17 cellular contexts compared by ENCODE assay signal in the genomic region with DNA sequence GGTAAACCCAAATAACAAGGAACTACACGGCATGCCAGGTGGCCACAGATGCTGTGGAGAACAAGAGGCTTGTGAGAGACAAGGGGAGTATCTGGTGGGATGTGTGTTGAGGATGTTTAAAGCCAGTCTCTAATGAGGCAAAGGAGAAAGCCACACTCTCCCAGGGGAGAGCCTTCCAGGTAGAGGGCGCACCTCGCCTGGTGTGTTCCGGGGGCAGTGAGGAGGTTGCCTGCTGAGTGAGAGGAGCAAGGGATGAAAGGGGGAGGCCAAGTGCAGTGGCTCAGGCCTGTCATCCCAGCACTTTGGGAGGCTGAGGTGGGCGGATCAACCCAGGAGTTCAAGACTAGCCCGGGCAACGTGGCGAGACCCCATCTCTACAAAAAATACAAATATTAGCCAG. TPM values are rescaled to one million over a fixed set of nuclear protein-coding genes. Genes with fewer than 3 reads are reported as not detected.
DNase-seq lines count a peak whose midpoint lies in the region; ATAC-seq, FAIRE-seq and TF ChIP-seq lines count a peak whose summit lies in the region.
"Had no signal": no experiment of that assay in that cellular context is flagged by ENCODE, and none has a peak within 500 bp of the region (broad histone marks: within the 10 kb centered on the region; RNA-seq: fewer than 3 reads in every experiment).

No MANE protein-coding gene starts in this region.

- no peaks in the 10 kb centered on the region for H3K9me3 Mint-ChIP-seq in WTC11
- no peaks in the 10 kb centered on the region for H3K9me3 Mint-ChIP-seq in stimulated activated memory B cell treated with anti-CD40 and anti-IgM and Interleukin-4, amounts not matched to agents 10 μg/mL and 1 μg/mL and 100 μg/mL, for 72 hours

- POLR2A ChIA-PET in WTC11 (lab: Charles Lee) = no interaction called here

- H3K27ac Mint-ChIP-seq in WTC11 = no peak overlapping the region
- H3K27ac Mint-ChIP-seq in stimulated activated memory B cell treated with anti-CD40 and anti-IgM and Interleukin-4, amounts not matched to agents 10 μg/mL and 1 μg/mL and 100 μg/mL, for 72 hours = peak overlapping the region; percentile 0

- ATAC-seq in WTC11 (peak; percentile 71; the same call in 1 of the 2 replicates), left lobe of liver (peak; percentile 64), Right ventricle myocardium inferior (no peak)
- ATAC-seq in stimulated activated memory B cell treated with anti-CD40 and anti-IgM and Interleukin-4, amounts not matched to agents 10 μg/mL and 1 μg/mL and 100 μg/mL, for 72 hours = no peak

- H3K4me3 Mint-ChIP-seq in WTC11 = no peak overlapping the region
- H3K4me3 Mint-ChIP-seq in stimulated activated memory B cell treated with anti-CD40 and anti-IgM and Interleukin-4, amounts not matched to agents 10 μg/mL and 1 μg/mL and 100 μg/mL, for 72 hours = no peak overlapping the region

- peaks cover 22% of the 10 kb centered on the region for H3K27me3 Mint-ChIP-seq in WTC11 (ENCODE audit: low read depth)
- no peaks in the 10 kb centered on the region for H3K27me3 Mint-ChIP-seq in stimulated activated memory B cell treated with anti-CD40 and anti-IgM and Interleukin-4, amounts not matched to agents 10 μg/mL and 1 μg/mL and 100 μg/mL, for 72 hours

- intact Hi-C loops in Right ventricle myocardium inferior (cut with DNase I) = no loop called here

- H3K36me3 Mint-ChIP-seq in WTC11 = no peaks in the 10 kb centered on the region
- H3K36me3 Mint-ChIP-seq in stimulated activated memory B cell treated with anti-CD40 and anti-IgM and Interleukin-4, amounts not matched to agents 10 μg/mL and 1 μg/mL and 100 μg/mL, for 72 hours = no peaks in the 10 kb centered on the region

- no peak for TF ChIP-seq CTCF in WTC11 (IDR thresholded peaks at IDR 0.05)

- no peaks in the 10 kb centered on the region; the same call in 1 of the 2 replicates for H3K4me1 Mint-ChIP-seq in WTC11
- peaks cover 30% of the 10 kb centered on the region for H3K4me1 Mint-ChIP-seq in stimulated activated memory B cell treated with anti-CD40 and anti-IgM and Interleukin-4, amounts not matched to agents 10 μg/mL and 1 μg/mL and 100 μg/mL, for 72 hours

- no peak for FAIRE-seq in HTR-8/SVneo (lab: Jason Lieb, UNC)
- FAIRE-seq: RCC 7860 had no signal

- DNase-seq in NCI-H82 (lab: John Stamatoyannopoulos, UW) (peak; percentile 17), NCI-H82 treated with DMSO at 0.1 percent for 48 hours (lab: John Stamatoyannopoulos, UW; ENCODE audit: unreplicated experiment) (no peak), WTC11 (ENCODE audit: low spot score) (no peak), left lobe of liver (ENCODE audit: low spot score) (no peak), HTR-8/SVneo (ENCODE audit: insufficient read length, low spot score) (no peak), NCI-H1417 (lab: John Stamatoyannopoulos, UW) (no peak), Right ventricle myocardium inferior (ENCODE audit: missing footprints) (no peak)
- DNase-seq: CD8-positive, alpha-beta memory T cell; EL; HCEC 1CT; NCI-H146; NCI-H2081 treated with DMSO at 0.1 percent for 48 hours; NCI-H226; SIG-M5 had no signal

- CTCF ChIA-PET in WTC11 (lab: Charles Lee) = interaction anchor here (0.9 kb wide), 1 partner anchor 15 kb away, joined by 3 read pairs; no protein-coding TSS in a partner anchor

TF ChIP-seq in WTC11, 78 proteins besides CTCF, POLR2A, EP300 and RAD21:
- no peak for TF ChIP-seq JAZF1 (CRISPR knock-in tag; IDR thresholded peaks at IDR 0.05)
- TF ChIP-seq NFATC4 (CRISPR knock-in tag; IDR thresholded peaks at IDR 0.05) = no peak
- TF ChIP-seq FOXP1 (CRISPR knock-in tag; IDR thresholded peaks at IDR 0.05; ENCODE audit: borderline replicate concordance) = no peak
- no peak for TF ChIP-seq MYBL2 (CRISPR knock-in tag; IDR thresholded peaks at IDR 0.05)
- TF ChIP-seq, protein P1, sequence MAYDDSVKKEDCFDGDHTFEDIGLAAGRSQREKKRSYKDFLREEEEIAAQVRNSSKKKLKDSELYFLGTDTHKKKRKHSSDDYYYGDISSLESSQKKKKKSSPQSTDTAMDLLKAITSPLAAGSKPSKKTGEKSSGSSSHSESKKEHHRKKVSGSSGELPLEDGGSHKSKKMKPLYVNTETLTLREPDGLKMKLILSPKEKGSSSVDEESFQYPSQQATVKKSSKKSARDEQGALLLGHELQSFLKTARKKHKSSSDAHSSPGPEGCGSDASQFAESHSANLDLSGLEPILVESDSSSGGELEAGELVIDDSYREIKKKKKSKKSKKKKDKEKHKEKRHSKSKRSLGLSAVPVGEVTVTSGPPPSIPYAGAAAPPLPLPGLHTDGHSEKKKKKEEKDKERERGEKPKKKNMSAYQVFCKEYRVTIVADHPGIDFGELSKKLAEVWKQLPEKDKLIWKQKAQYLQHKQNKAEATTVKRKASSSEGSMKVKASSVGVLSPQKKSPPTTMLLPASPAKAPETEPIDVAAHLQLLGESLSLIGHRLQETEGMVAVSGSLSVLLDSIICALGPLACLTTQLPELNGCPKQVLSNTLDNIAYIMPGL (CRISPR knock-in tag; IDR thresholded peaks at IDR 0.05) = no peak
- TF ChIP-seq ZNF219 (CRISPR knock-in tag; IDR thresholded peaks at IDR 0.05; ENCODE audit: borderline replicate concordance) = no peak
- TF ChIP-seq ZNF138 (CRISPR knock-in tag; conservative IDR thresholded peaks at IDR 0.05) = no peak
- TF ChIP-seq, protein P2, sequence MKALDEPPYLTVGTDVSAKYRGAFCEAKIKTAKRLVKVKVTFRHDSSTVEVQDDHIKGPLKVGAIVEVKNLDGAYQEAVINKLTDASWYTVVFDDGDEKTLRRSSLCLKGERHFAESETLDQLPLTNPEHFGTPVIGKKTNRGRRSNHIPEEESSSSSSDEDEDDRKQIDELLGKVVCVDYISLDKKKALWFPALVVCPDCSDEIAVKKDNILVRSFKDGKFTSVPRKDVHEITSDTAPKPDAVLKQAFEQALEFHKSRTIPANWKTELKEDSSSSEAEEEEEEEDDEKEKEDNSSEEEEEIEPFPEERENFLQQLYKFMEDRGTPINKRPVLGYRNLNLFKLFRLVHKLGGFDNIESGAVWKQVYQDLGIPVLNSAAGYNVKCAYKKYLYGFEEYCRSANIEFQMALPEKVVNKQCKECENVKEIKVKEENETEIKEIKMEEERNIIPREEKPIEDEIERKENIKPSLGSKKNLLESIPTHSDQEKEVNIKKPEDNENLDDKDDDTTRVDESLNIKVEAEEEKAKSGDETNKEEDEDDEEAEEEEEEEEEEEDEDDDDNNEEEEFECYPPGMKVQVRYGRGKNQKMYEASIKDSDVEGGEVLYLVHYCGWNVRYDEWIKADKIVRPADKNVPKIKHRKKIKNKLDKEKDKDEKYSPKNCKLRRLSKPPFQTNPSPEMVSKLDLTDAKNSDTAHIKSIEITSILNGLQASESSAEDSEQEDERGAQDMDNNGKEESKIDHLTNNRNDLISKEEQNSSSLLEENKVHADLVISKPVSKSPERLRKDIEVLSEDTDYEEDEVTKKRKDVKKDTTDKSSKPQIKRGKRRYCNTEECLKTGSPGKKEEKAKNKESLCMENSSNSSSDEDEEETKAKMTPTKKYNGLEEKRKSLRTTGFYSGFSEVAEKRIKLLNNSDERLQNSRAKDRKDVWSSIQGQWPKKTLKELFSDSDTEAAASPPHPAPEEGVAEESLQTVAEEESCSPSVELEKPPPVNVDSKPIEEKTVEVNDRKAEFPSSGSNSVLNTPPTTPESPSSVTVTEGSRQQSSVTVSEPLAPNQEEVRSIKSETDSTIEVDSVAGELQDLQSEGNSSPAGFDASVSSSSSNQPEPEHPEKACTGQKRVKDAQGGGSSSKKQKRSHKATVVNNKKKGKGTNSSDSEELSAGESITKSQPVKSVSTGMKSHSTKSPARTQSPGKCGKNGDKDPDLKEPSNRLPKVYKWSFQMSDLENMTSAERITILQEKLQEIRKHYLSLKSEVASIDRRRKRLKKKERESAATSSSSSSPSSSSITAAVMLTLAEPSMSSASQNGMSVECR (CRISPR knock-in tag; IDR thresholded peaks at IDR 0.05; ENCODE audit: borderline replicate concordance) = no peak
- TF ChIP-seq GABPB1 (CRISPR knock-in tag; IDR thresholded peaks at IDR 0.05) = no peak
- no peak for TF ChIP-seq SMAD4 (CRISPR knock-in tag; IDR thresholded peaks at IDR 0.05)
- no peak for TF ChIP-seq NR2C2 (CRISPR knock-in tag; IDR thresholded peaks at IDR 0.05)
- TF ChIP-seq CBFB (CRISPR knock-in tag; IDR thresholded peaks at IDR 0.05; ENCODE audit: low read depth) = no peak
- no peak for TF ChIP-seq ATF1 (CRISPR knock-in tag; IDR thresholded peaks at IDR 0.05)
- TF ChIP-seq, protein P3, sequence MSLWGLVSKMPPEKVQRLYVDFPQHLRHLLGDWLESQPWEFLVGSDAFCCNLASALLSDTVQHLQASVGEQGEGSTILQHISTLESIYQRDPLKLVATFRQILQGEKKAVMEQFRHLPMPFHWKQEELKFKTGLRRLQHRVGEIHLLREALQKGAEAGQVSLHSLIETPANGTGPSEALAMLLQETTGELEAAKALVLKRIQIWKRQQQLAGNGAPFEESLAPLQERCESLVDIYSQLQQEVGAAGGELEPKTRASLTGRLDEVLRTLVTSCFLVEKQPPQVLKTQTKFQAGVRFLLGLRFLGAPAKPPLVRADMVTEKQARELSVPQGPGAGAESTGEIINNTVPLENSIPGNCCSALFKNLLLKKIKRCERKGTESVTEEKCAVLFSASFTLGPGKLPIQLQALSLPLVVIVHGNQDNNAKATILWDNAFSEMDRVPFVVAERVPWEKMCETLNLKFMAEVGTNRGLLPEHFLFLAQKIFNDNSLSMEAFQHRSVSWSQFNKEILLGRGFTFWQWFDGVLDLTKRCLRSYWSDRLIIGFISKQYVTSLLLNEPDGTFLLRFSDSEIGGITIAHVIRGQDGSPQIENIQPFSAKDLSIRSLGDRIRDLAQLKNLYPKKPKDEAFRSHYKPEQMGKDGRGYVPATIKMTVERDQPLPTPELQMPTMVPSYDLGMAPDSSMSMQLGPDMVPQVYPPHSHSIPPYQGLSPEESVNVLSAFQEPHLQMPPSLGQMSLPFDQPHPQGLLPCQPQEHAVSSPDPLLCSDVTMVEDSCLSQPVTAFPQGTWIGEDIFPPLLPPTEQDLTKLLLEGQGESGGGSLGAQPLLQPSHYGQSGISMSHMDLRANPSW (CRISPR knock-in tag; conservative IDR thresholded peaks at IDR 0.05; ENCODE audit: low read depth) = no peak
- no peak for TF ChIP-seq TCF7 (CRISPR knock-in tag; IDR thresholded peaks at IDR 0.05; ENCODE audit: low read depth)
- no peak for TF ChIP-seq NFE2L1 (CRISPR knock-in tag; IDR thresholded peaks at IDR 0.05)
- no peak for TF ChIP-seq GRHL2 (CRISPR knock-in tag; IDR thresholded peaks at IDR 0.05; ENCODE audit: insufficient replicate concordance, severe bottlenecking)
- no peak for TF ChIP-seq ZNF671 (CRISPR knock-in tag; IDR thresholded peaks at IDR 0.05)
- TF ChIP-seq ESRRA (CRISPR knock-in tag; IDR thresholded peaks at IDR 0.05; ENCODE audit: borderline replicate concordance) = no peak
TF ChIP-seq in WTC11: peak in this region for 0.

RNA-seq across cellular contexts. Expression of a gene that starts 16.2 kb away (rescaled TPM):
- total RNA-seq in WTC11 (2021) (0.14 TPM in 1 of 3 replicates, not detected in the others), left lobe of liver (not detected), Right ventricle myocardium inferior (not detected)
- total RNA-seq: CD8-positive, alpha-beta memory T cell; HT1080 had no signal

RNA-seq across cellular contexts. Expression of a gene that starts 30.4 kb away (rescaled TPM):
- total RNA-seq in WTC11 (2021) (30.6 to 41.4 TPM (median 31.9 TPM) in 3 replicates), left lobe of liver (17.9 TPM), Right ventricle myocardium inferior (29.2 TPM)

Comparison
In these comparisons a context has a peak if more than half of its experiments do, and no peak if none do; other contexts are left out.
1. ATAC-seq: peak in WTC11 (single experiment) and left lobe of liver (single experiment); none in stimulated activated memory B cell treated with anti-CD40 and anti-IgM and Interleukin-4, amounts not matched to agents 10 μg/mL and 1 μg/mL and 100 μg/mL, for 72 hours (single experiment) and Right ventricle myocardium inferior (single experiment).